In genomic region chr3:168241156-168241555, GRCh38 we compare ENCODE assay signal across 7 cellular contexts.
"Had no signal": no experiment of that assay in that cellular context is flagged by ENCODE, and none has a peak within 500 bp of the region (broad histone marks: within the 10 kb centered on the region; RNA-seq: fewer than 3 reads in every experiment).

No MANE protein-coding gene starts in this region.

- DNase-seq: H9, HCEC 1CT had no signal

- FAIRE-seq: H1, H54, HepG2 had no signal

- H3K4me3 ChIP-seq: GM23338 had no signal

- H2AFZ ChIP-seq: GM23338 had no signal

- ATAC-seq: GM23338, HepG2 had no signal

- H3K4me2 ChIP-seq: GM23338 had no signal

- H3K27ac ChIP-seq: HL-60 had no signal
